Comparison of ENCODE assay signal across 12 cellular contexts in genomic region chr10:89536013-89536354, GRCh38. TPM values are rescaled to one million over a fixed set of nuclear protein-coding genes. Genes with fewer than 3 reads are reported as not detected.
DNase-seq lines count a peak whose midpoint lies in the region; ATAC-seq, FAIRE-seq and TF ChIP-seq lines count a peak whose summit lies in the region.
"Had no signal": no experiment of that assay in that cellular context is flagged by ENCODE, and none has a peak within 500 bp of the region (broad histone marks: within the 10 kb centered on the region; RNA-seq: fewer than 3 reads in every experiment).

No MANE protein-coding gene starts in this region.

- H3K27ac ChIP-seq in cardiac muscle cell: peak overlapping the region; percentile 79

- DNase-seq in cardiac muscle cell (ENCODE audit: low read depth in 1 of 2, low spot score in 1 of 2): no peak
- DNase-seq in left ventricle myocardium superior: no peak
- DNase-seq in fibroblast of mammary gland (ENCODE audit: low read depth): no peak
- DNase-seq in urothelium cell line (ENCODE audit: low spot score): no peak
- no peak for DNase-seq in GM12891 (ENCODE audit: insufficient read length, low spot score)
- DNase-seq in T1000 (lab: John Stamatoyannopoulos, UW): no peak
- DNase-seq: activated CD8-positive, alpha-beta T cell treated with anti-CD3 and anti-CD28 coated beads, Interleukin-2, amount 10 ng/mL, durations not matched to agents 7 days and 5 days; anterior cingulate cortex; Karpas-422; SIG-M5 had no signal

- FAIRE-seq in urothelium cell line (lab: Jason Lieb, UNC): no peak
- FAIRE-seq in GM12891 (lab: Jason Lieb, UNC): no peak

- peaks cover 9% of the 10 kb centered on the region for H3K4me1 ChIP-seq in cardiac muscle cell (ENCODE audit: low read depth)

- peaks cover 72% of the 10 kb centered on the region for H3K27me3 Mint-ChIP-seq in nephron (ENCODE audit: low read depth)
- peaks cover 61% of the 10 kb centered on the region for H3K27me3 Mint-ChIP-seq in stimulated activated memory B cell treated with anti-CD40 and anti-IgM and Interleukin-4, amounts not matched to agents 10 μg/mL and 1 μg/mL and 100 μg/mL, for 72 hours

- H3K36me3 Mint-ChIP-seq in nephron (ENCODE audit: low read depth): peaks cover 4% of the 10 kb centered on the region
- no peaks in the 10 kb centered on the region for H3K36me3 Mint-ChIP-seq in stimulated activated memory B cell treated with anti-CD40 and anti-IgM and Interleukin-4, amounts not matched to agents 10 μg/mL and 1 μg/mL and 100 μg/mL, for 72 hours

- no peaks in the 10 kb centered on the region for H3K9me3 ChIP-seq in cardiac muscle cell (ENCODE audit: low read depth)

- no peaks in the 10 kb centered on the region for H3K36me3 ChIP-seq in cardiac muscle cell

- intact Hi-C loops in left ventricle myocardium superior (cut with micrococcal nuclease): no loop called here

- H3K4me1 Mint-ChIP-seq in nephron: peaks cover 9% of the 10 kb centered on the region
- H3K4me1 Mint-ChIP-seq in stimulated activated memory B cell treated with anti-CD40 and anti-IgM and Interleukin-4, amounts not matched to agents 10 μg/mL and 1 μg/mL and 100 μg/mL, for 72 hours: peaks cover 6% of the 10 kb centered on the region

- no peaks in the 10 kb centered on the region for H3K9me3 Mint-ChIP-seq in nephron
- no peaks in the 10 kb centered on the region for H3K9me3 Mint-ChIP-seq in stimulated activated memory B cell treated with anti-CD40 and anti-IgM and Interleukin-4, amounts not matched to agents 10 μg/mL and 1 μg/mL and 100 μg/mL, for 72 hours

- H3K4me3 ChIP-seq in cardiac muscle cell: peak overlapping the region; percentile 48
- H3K4me3 ChIP-seq in fibroblast of mammary gland (ENCODE audit: control insufficient read depth, low read depth, low read length): peak overlapping the region; percentile 28

- peak overlapping the region; percentile 73 to 75 (median 73) for H3K4me3 Mint-ChIP-seq in nephron
- no peak overlapping the region for H3K4me3 Mint-ChIP-seq in stimulated activated memory B cell treated with anti-CD40 and anti-IgM and Interleukin-4, amounts not matched to agents 10 μg/mL and 1 μg/mL and 100 μg/mL, for 72 hours
- H3K4me3 Mint-ChIP-seq: activated CD8-positive, alpha-beta T cell treated with anti-CD3 and anti-CD28 coated beads, Interleukin-2, amount 10 ng/mL, durations not matched to agents 7 days and 5 days had no signal

- no peak for TF ChIP-seq POLR2A in GM12891 (IDR thresholded peaks at IDR 0.05; ENCODE audit: low read depth, low read length)

- no peaks in the 10 kb centered on the region for H3K27me3 ChIP-seq in cardiac muscle cell

- H3K27ac Mint-ChIP-seq in nephron: peak overlapping the region in 2 of 3 experiments; percentile 46 to 49
- H3K27ac Mint-ChIP-seq in stimulated activated memory B cell treated with anti-CD40 and anti-IgM and Interleukin-4, amounts not matched to agents 10 μg/mL and 1 μg/mL and 100 μg/mL, for 72 hours: no peak overlapping the region
- H3K27ac Mint-ChIP-seq: activated CD8-positive, alpha-beta T cell treated with anti-CD3 and anti-CD28 coated beads, Interleukin-2, amount 10 ng/mL, durations not matched to agents 7 days and 5 days had no signal

- ATAC-seq in left ventricle myocardium superior: no peak
- ATAC-seq in stimulated activated memory B cell treated with anti-CD40 and anti-IgM and Interleukin-4, amounts not matched to agents 10 μg/mL and 1 μg/mL and 100 μg/mL, for 72 hours: no peak

- TF ChIP-seq CTCF in cardiac muscle cell (IDR thresholded peaks at IDR 0.05; ENCODE audit: low read depth, low read length) (no peak), fibroblast of mammary gland (conservative IDR thresholded peaks at IDR 0.05; ENCODE audit: control insufficient read depth, insufficient read depth, low read depth, low read length) (no peak), nephron (IDR thresholded peaks at IDR 0.05; ENCODE audit: unreplicated experiment in 3 of 3) (no peak)

TF ChIP-seq in GM12891, 5 proteins besides CTCF, POLR2A, EP300 and RAD21:
- TF ChIP-seq PAX5 (IDR thresholded peaks at IDR 0.05; ENCODE audit: insufficient read depth, low read length, severe bottlenecking) (no peak), POLR2AphosphoS5 (IDR thresholded peaks at IDR 0.05; ENCODE audit: low read depth, low read length) (no peak), TAF1 (IDR thresholded peaks at IDR 0.05; ENCODE audit: low read depth, low read length) (no peak), POU2F2 (IDR thresholded peaks at IDR 0.05; ENCODE audit: low read depth, low read length) (no peak), SPI1 (IDR thresholded peaks at IDR 0.05; ENCODE audit: low read depth, low read length) (no peak)

RNA-seq across cellular contexts. Expression of gene SLC16A12, which starts 0.6 kb away (rescaled TPM):
- total RNA-seq in cardiac muscle cell (7.0 and 8.1 TPM in 2 replicates), left ventricle myocardium superior (1.1 TPM)
- 7.6 and 10.1 TPM in 2 replicates for polyA plus RNA-seq in cardiac muscle cell
- not detected for polyA plus RNA-seq in GM12891 (2012; ENCODE audit: low read depth, missing spikeins)
- total RNA-seq: activated CD8-positive, alpha-beta T cell treated with anti-CD3 and anti-CD28 coated beads, Interleukin-2, amount 10 ng/mL, durations not matched to agents 7 days and 5 days had no signal
